ENCODE assay signal across 13 cellular contexts in the genomic region with DNA sequence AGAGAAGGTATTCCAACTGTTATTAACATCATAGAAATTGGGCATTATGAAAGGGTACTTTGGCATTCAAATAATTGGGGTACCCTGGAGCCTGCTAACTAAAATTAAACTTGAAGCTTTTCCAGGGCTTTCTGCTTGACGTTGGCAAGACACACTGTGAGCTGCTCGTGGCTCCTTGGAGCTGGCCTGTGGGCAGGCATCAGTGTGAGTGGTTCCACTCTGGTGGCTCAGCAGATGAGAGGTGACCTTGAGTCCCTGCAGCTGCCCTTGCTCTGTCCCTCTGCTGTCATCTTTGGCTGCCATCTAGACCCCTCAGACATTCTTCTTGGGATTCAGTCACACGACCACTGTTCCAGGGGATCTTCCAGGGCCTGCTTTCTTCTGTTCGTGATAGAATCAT.
"Had no signal": no experiment of that assay in that cellular context is flagged by ENCODE, and none has a peak within 500 bp of the region (broad histone marks: within the 10 kb centered on the region; RNA-seq: fewer than 3 reads in every experiment).

No MANE protein-coding gene starts in this region.

- H3K27ac ChIP-seq: SJSA1 had no signal

- H3K27me3 ChIP-seq: SJSA1, transverse colon had no signal

- H3K36me3 Mint-ChIP-seq: natural killer cell had no signal

- H3K4me3 Mint-ChIP-seq: activated T-cell treated with anti-CD3 and anti-CD28 coated beads, Interleukin-2, amount 50 U/mL, for 72 hours; natural killer cell; T-helper 2 cell treated with Interferon-gamma antibody and Interleukin-4, amounts not matched to agents 5 μg/mL and 100 μg/mL, for 36 hours had no signal

- ATAC-seq: activated CD4-positive, CD25-positive, alpha-beta regulatory T cell treated with anti-CD3 and anti-CD28 coated beads, Interleukin-2, amount 50 U/mL, for 24 hours; activated T-cell treated with anti-CD3 and anti-CD28 coated beads, Interleukin-2, amount 50 U/mL, for 72 hours; mucosa of descending colon; natural killer cell had no signal

- DNase-seq: activated CD4-positive, alpha-beta T cell treated with anti-CD3 and anti-CD28 coated beads, Interleukin-2, amount 50 U/mL, for 4 hours; activated T-cell treated with anti-CD3 and anti-CD28 coated beads, Interleukin-2, amount 50 U/mL, for 72 hours; central memory CD4-positive, alpha-beta T cell; cortex of kidney; effector memory CD4-positive, alpha-beta T cell; natural killer cell; small intestine; SW 1271; transverse colon had no signal

- H3K27ac Mint-ChIP-seq: T-helper 2 cell treated with Interferon-gamma antibody and Interleukin-4, amounts not matched to agents 5 μg/mL and 100 μg/mL, for 36 hours had no signal

- H3K9me3 ChIP-seq: mucosa of descending colon, SJSA1, transverse colon had no signal

- H3K9me3 Mint-ChIP-seq: activated T-cell treated with anti-CD3 and anti-CD28 coated beads, Interleukin-2, amount 50 U/mL, for 72 hours; natural killer cell; T-helper 2 cell treated with Interferon-gamma antibody and Interleukin-4, amounts not matched to agents 5 μg/mL and 100 μg/mL, for 36 hours had no signal

- H3K4me3 ChIP-seq: mucosa of descending colon, SJSA1, transverse colon had no signal
